25 cellular contexts compared by ENCODE assay signal in genomic region chr4:38512840-38513239, GRCh38.
DNase-seq lines count a peak whose midpoint lies in the region; ATAC-seq, FAIRE-seq and TF ChIP-seq lines count a peak whose summit lies in the region.
"Had no signal": no experiment of that assay in that cellular context is flagged by ENCODE, and none has a peak within 500 bp of the region (broad histone marks: within the 10 kb centered on the region; RNA-seq: fewer than 3 reads in every experiment).

No MANE protein-coding gene starts in this region.

- no peaks in the 10 kb centered on the region for H3K36me3 ChIP-seq in BE2C
- H3K36me3 ChIP-seq: colonic mucosa, HAP-1, heart left ventricle, MG63, stomach had no signal

- peaks cover 88 to 93% (median 91%) of the 10 kb centered on the region in 3 donors for H3K4me1 Mint-ChIP-seq in T-cell

- no peaks in the 10 kb centered on the region for H3K9me3 Mint-ChIP-seq in T-cell
- H3K9me3 Mint-ChIP-seq: activated CD4-positive, alpha-beta T cell treated with anti-CD3 and anti-CD28 coated beads, Interleukin-2, amount 10 ng/mL, durations not matched to agents 24 days and 14 days; IgD-negative memory B cell had no signal

- FAIRE-seq in GM12892 (lab: Jason Lieb, UNC), result peak; percentile 21
- FAIRE-seq: D721Med, kidney had no signal

- no peaks in the 10 kb centered on the region; the same call in 1 of the 2 replicates for H3K4me1 ChIP-seq in BE2C
- H3K4me1 ChIP-seq: colonic mucosa, HAP-1, heart left ventricle, stomach had no signal

- CTCF ChIA-PET in T-cell (lab: Charles Lee), result interaction anchor here in 1 of 2 donors (0.7 kb wide), 1 partner anchor 8 kb away, joined by 3 read pairs; no protein-coding TSS in a partner anchor

- peak; percentile 26 for DNase-seq in NCI-H345 (lab: John Stamatoyannopoulos, UW)
- no peak for DNase-seq in NCI-H345 treated with DMSO at 0.1 percent for 48 hours (lab: John Stamatoyannopoulos, UW; ENCODE audit: unreplicated experiment)
- no peak for DNase-seq in GM12892 (ENCODE audit: insufficient read length)
- DNase-seq in T-cell, result no peak
- DNase-seq in left kidney (ENCODE audit: low read depth, low spot score), result peak; percentile 31
- no peak for DNase-seq in BE2C
- no peak for DNase-seq in nucleus accumbens (lab: John Stamatoyannopoulos, UW)
- DNase-seq: 8988T; activated CD4-positive, alpha-beta T cell treated with anti-CD3 and anti-CD28 coated beads, Interleukin-2, amount 10 ng/mL, durations not matched to agents 24 days and 14 days; activated naive CD4-positive, alpha-beta T cell; colonic mucosa; heart left ventricle; kidney; MG63; NCI-H187; NCI-H524; posterior cingulate gyrus; stimulated activated CD4-positive, alpha-beta T cell treated with anti-CD3 and anti-CD28 coated beads, Interleukin-1b, Interleukin-23, amount 100 ng/mL, for 48 hours; stomach had no signal

- no peaks in the 10 kb centered on the region for H3K27me3 ChIP-seq in BE2C
- H3K27me3 ChIP-seq: colonic mucosa, heart left ventricle, MG63, stomach had no signal

- no peak overlapping the region for H3K4me3 ChIP-seq in BE2C (ENCODE audit: low read depth, low read length)
- H3K4me3 ChIP-seq: colonic mucosa, HAP-1, heart left ventricle, MG63, stomach had no signal

- H3K36me3 Mint-ChIP-seq in T-cell, result peaks cover 49% of the 10 kb centered on the region
- H3K36me3 Mint-ChIP-seq: type B pancreatic cell had no signal

- POLR2A ChIA-PET in T-cell (lab: Charles Lee), result no interaction called here

- peak overlapping the region; percentile 78 to 90 for H3K27ac Mint-ChIP-seq in T-cell
- H3K27ac Mint-ChIP-seq: activated CD4-positive, alpha-beta T cell treated with anti-CD3 and anti-CD28 coated beads, Interleukin-2, amount 10 ng/mL, durations not matched to agents 24 days and 14 days; IgD-negative memory B cell; type B pancreatic cell had no signal

- H3K4me3 Mint-ChIP-seq in T-cell, result peak overlapping the region; percentile 70 to 91 (median 90)
- H3K4me3 Mint-ChIP-seq: activated CD4-positive, alpha-beta T cell treated with anti-CD3 and anti-CD28 coated beads, Interleukin-2, amount 10 ng/mL, durations not matched to agents 24 days and 14 days; type B pancreatic cell had no signal

- ATAC-seq in T-cell (replicated peaks in 1 of 4) (no peak), GM19455 (IDR thresholded peaks at IDR 0.05; ENCODE audit: unreplicated experiment) (no peak)
- ATAC-seq: heart left ventricle, Right ventricle myocardium inferior had no signal

- TF ChIP-seq POLR2A in GM12892 (IDR thresholded peaks at IDR 0.05; ENCODE audit: low read depth, low read length), result no peak

- H3K9me3 ChIP-seq in BE2C, result no peaks in the 10 kb centered on the region
- H3K9me3 ChIP-seq: colonic mucosa, HAP-1, heart left ventricle, MG63, stomach had no signal

- no peak for TF ChIP-seq CTCF in BE2C (IDR thresholded peaks at IDR 0.05; ENCODE audit: low read depth, low read length)

- no peaks in the 10 kb centered on the region for H3K27me3 Mint-ChIP-seq in T-cell
- H3K27me3 Mint-ChIP-seq: type B pancreatic cell had no signal

Comparison
In these comparisons a context has a peak if more than half of its experiments do, and no peak if none do; other contexts are left out.
1. DNase-seq: peak in NCI-H345 (single experiment) and left kidney (single experiment); none in NCI-H345 treated with DMSO at 0.1 percent for 48 hours (single experiment), GM12892 (single experiment), T-cell (0 of 34), BE2C (single experiment) and nucleus accumbens (0 of 56).